Comparison of ENCODE assay signal across 31 cellular contexts in the genomic region with DNA sequence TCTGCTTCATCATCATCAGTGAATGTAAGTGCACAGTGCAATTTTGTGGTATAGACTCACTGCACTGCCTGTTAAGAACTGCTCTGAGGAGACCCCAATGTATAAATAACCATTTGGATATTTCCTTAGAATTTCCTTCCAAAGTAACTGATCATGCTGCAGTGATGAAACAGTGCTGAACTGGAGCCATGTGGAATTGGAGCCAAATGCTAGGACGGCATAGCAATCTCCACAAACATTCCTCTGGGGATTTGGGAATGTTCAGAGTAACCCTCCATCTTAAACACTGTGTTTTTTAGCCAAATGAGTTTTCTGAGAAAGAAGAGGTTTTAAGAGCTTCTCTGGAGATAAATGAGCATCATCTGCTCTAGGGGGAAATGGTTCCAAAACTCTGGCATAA.
DNase-seq lines count a peak whose midpoint lies in the region; ATAC-seq and TF ChIP-seq lines count a peak whose summit lies in the region.
"Had no signal": no experiment of that assay in that cellular context is flagged by ENCODE, and none has a peak within 500 bp of the region (broad histone marks: within the 10 kb centered on the region; RNA-seq: fewer than 3 reads in every experiment).

No MANE protein-coding gene starts in this region.

- CTCF ChIA-PET in CD8-positive, alpha-beta T cell (lab: Charles Lee): no interaction called here

- no peaks in the 10 kb centered on the region for H3K4me1 Mint-ChIP-seq in CD8-positive, alpha-beta T cell (ENCODE audit: low read depth)

- DNase-seq in AG20443 (ENCODE audit: low spot score) (peak; percentile 26), astrocyte of the hippocampus (ENCODE audit: low read depth, low spot score) (peak; percentile 33), left ventricle myocardium inferior (peak; percentile 16), sigmoid colon (peak; percentile 80), SK-N-DZ (ENCODE audit: low spot score) (no peak), NCI-H82 treated with DMSO at 0.1 percent for 48 hours (lab: John Stamatoyannopoulos, UW; ENCODE audit: unreplicated experiment) (no peak)
- no peak for DNase-seq in CD8-positive, alpha-beta T cell
- DNase-seq: activated CD4-positive, alpha-beta T cell treated with anti-CD3 and anti-CD28 coated beads for 48 hours; activated CD8-positive, alpha-beta memory T cell treated with anti-CD3 and anti-CD28 coated beads for 24 hours; activated effector memory CD4-positive, alpha-beta T cell treated with Interleukin-2 at 50 U/mL for 16 hours; activated T-cell treated with anti-CD3 and anti-CD28 coated beads for 4 hours; cortex of kidney; DMS153; effector memory CD8-positive, alpha-beta T cell; Kasumi-1; kidney glomerular epithelial cell; NCI-H1436 treated with DMSO at 0.1 percent for 48 hours; NCI-H748 treated with DMSO at 0.1 percent for 48 hours; stimulated activated CD4-positive, alpha-beta T cell treated with anti-CD3 and anti-CD28 coated beads, Interleukin-4, amount 100 ng/mL, for 24 hours; T1000; WERI-Rb-1 had no signal

- H3K27me3 ChIP-seq in left ventricle myocardium inferior (ENCODE audit: low read depth) (peaks cover 8% of the 10 kb centered on the region), sigmoid colon (no peaks in the 10 kb centered on the region)
- no peaks in the 10 kb centered on the region for H3K27me3 ChIP-seq in CD8-positive, alpha-beta T cell (ENCODE audit: insufficient read depth, low read length)
- H3K27me3 ChIP-seq: BLaER1, cardiac muscle cell, hepatocyte, ovary, Peyer's patch, tibial artery had no signal

- no peaks in the 10 kb centered on the region for H3K36me3 ChIP-seq in left ventricle myocardium inferior
- H3K36me3 ChIP-seq in sigmoid colon: no peaks in the 10 kb centered on the region
- no peaks in the 10 kb centered on the region for H3K36me3 ChIP-seq in CD8-positive, alpha-beta T cell (ENCODE audit: insufficient read depth, low read length)
- H3K36me3 ChIP-seq: BLaER1, cardiac muscle cell, ovary, Peyer's patch, tibial artery, WERI-Rb-1 had no signal

- no peaks in the 10 kb centered on the region for H3K9me3 Mint-ChIP-seq in CD8-positive, alpha-beta T cell
- H3K9me3 Mint-ChIP-seq: natural killer cell treated with Interleukin-12 subunit alpha and Interleukin-12 subunit beta and Interleukin-15 and Interleukin-18, amount 100 ng/mL, for 72 hours had no signal

- H3K36me3 Mint-ChIP-seq in CD8-positive, alpha-beta T cell: no peaks in the 10 kb centered on the region
- H3K36me3 Mint-ChIP-seq: activated naive CD4-positive, alpha-beta T cell treated with anti-CD3 and anti-CD28 coated beads, Interleukin-2, amount 50 U/mL, for 72 hours; natural killer cell treated with Interleukin-12 subunit alpha and Interleukin-12 subunit beta and Interleukin-15 and Interleukin-18, amount 100 ng/mL, for 72 hours had no signal

- TF ChIP-seq CTCF in left ventricle myocardium inferior (IDR thresholded peaks at IDR 0.05; ENCODE audit: borderline replicate concordance): no peak
- TF ChIP-seq CTCF in sigmoid colon (IDR thresholded peaks at IDR 0.05): no peak
- TF ChIP-seq CTCF in CD8-positive, alpha-beta T cell (IDR thresholded peaks at IDR 0.05): no peak

- H3K27ac Mint-ChIP-seq in CD8-positive, alpha-beta T cell: no peak overlapping the region
- H3K27ac Mint-ChIP-seq: activated naive CD4-positive, alpha-beta T cell treated with anti-CD3 and anti-CD28 coated beads, Interleukin-2, amount 50 U/mL, for 72 hours; effector memory CD8-positive, alpha-beta T cell; natural killer cell treated with Interleukin-12 subunit alpha and Interleukin-12 subunit beta and Interleukin-15 and Interleukin-18, amount 100 ng/mL, for 72 hours had no signal

- peaks cover 2% of the 10 kb centered on the region for H3K27me3 Mint-ChIP-seq in CD8-positive, alpha-beta T cell (ENCODE audit: low read depth)
- H3K27me3 Mint-ChIP-seq: effector memory CD8-positive, alpha-beta T cell had no signal

- H3K9me3 ChIP-seq in left ventricle myocardium inferior (replicated peaks) (no peaks in the 10 kb centered on the region), sigmoid colon (no peaks in the 10 kb centered on the region)
- H3K9me3 ChIP-seq in CD8-positive, alpha-beta T cell (ENCODE audit: low read length): no peaks in the 10 kb centered on the region
- H3K9me3 ChIP-seq: BLaER1, ovary, Peyer's patch, tibial artery had no signal

- no peak overlapping the region for H3K4me3 Mint-ChIP-seq in CD8-positive, alpha-beta T cell
- H3K4me3 Mint-ChIP-seq: effector memory CD8-positive, alpha-beta T cell; natural killer cell treated with Interleukin-12 subunit alpha and Interleukin-12 subunit beta and Interleukin-15 and Interleukin-18, amount 100 ng/mL, for 72 hours had no signal

- no peak for TF ChIP-seq POLR2A in sigmoid colon (IDR thresholded peaks at IDR 0.05)

- 60 to 73% methylated on average over 1 of the region's 1 CpG for WGBS in sigmoid colon, 2 donors

- H3K27ac ChIP-seq in left ventricle myocardium inferior (replicated peaks): no peak overlapping the region
- H3K27ac ChIP-seq in sigmoid colon: no peak overlapping the region
- no peak overlapping the region for H3K27ac ChIP-seq in CD8-positive, alpha-beta T cell (ENCODE audit: low read depth, low read length)
- H3K27ac ChIP-seq: BLaER1, cardiac muscle cell, hepatocyte, ovary, Peyer's patch, tibial artery, WERI-Rb-1 had no signal

- intact Hi-C loops in left ventricle myocardium inferior (cut with micrococcal nuclease) (no loop called here), sigmoid colon (cut with DNase I) (no loop called here)
- intact Hi-C loops in CD8-positive, alpha-beta T cell (cut with DNase I, micrococcal nuclease): no loop called here

- H3K4me3 ChIP-seq in left ventricle myocardium inferior (no peak overlapping the region), sigmoid colon (no peak overlapping the region)
- H3K4me3 ChIP-seq in CD8-positive, alpha-beta T cell (ENCODE audit: low read depth, low read length): no peak overlapping the region
- H3K4me3 ChIP-seq: BLaER1, cardiac muscle cell, hepatocyte, ovary, Peyer's patch, tibial artery had no signal

- TF ChIP-seq EP300 in sigmoid colon (IDR thresholded peaks at IDR 0.05): no peak

- H3K4me1 ChIP-seq in left ventricle myocardium inferior (no peaks in the 10 kb centered on the region), sigmoid colon (no peaks in the 10 kb centered on the region)
- H3K4me1 ChIP-seq in CD8-positive, alpha-beta T cell (ENCODE audit: insufficient read depth, low read length): no peaks in the 10 kb centered on the region
- H3K4me1 ChIP-seq: BLaER1, Peyer's patch, tibial artery had no signal

- POLR2A ChIA-PET in CD8-positive, alpha-beta T cell (lab: Charles Lee): no interaction called here

- no peak for ATAC-seq in esophagus mucosa
- no peak for ATAC-seq in CD8-positive, alpha-beta T cell
- ATAC-seq: activated naive CD4-positive, alpha-beta T cell treated with anti-CD3 and anti-CD28 coated beads, Interleukin-2, amount 50 U/mL, for 72 hours; effector memory CD8-positive, alpha-beta T cell; HepG2; natural killer cell treated with Interleukin-12 subunit alpha and Interleukin-12 subunit beta and Interleukin-15 and Interleukin-18, amount 100 ng/mL, for 72 hours had no signal

Comparison
In these comparisons a context has a peak if more than half of its experiments do, and no peak if none do; other contexts are left out.
1. DNase-seq: peak in AG20443 (single experiment), astrocyte of the hippocampus (single experiment), left ventricle myocardium inferior (single experiment) and sigmoid colon (single experiment); none in SK-N-DZ (single experiment), NCI-H82 treated with DMSO at 0.1 percent for 48 hours (single experiment) and CD8-positive, alpha-beta T cell (0 of 7).